ENCODE assay signal across 8 cellular contexts in the genomic region with DNA sequence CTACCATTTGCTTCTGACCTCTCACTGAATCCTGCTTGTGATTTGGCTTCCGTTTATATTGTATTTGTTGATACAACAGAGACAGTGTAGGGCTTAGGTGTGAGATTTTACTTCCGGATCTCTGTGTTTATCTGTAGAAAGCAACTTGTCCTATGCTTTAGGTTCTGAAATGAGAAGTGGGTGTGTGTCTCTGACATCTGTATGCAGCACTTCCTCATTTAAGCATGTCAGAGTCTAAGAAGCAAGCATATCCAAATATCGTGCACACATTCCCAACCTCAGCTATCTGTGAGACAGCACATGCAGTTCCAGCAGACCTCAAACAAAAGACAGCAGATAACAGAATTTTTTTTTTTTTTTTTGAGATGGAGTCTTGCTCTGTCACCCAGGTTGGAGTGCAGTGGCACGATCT. TPM values are rescaled to one million over a fixed set of nuclear protein-coding genes. Genes with fewer than 3 reads are reported as not detected.
DNase-seq lines count a peak whose midpoint lies in the region; ATAC-seq and FAIRE-seq lines count a peak whose summit lies in the region.
"Had no signal": no experiment of that assay in that cellular context is flagged by ENCODE, and none has a peak within 500 bp of the region (broad histone marks: within the 10 kb centered on the region; RNA-seq: fewer than 3 reads in every experiment).

No MANE protein-coding gene starts in this region.

- ATAC-seq in HG02981 (IDR thresholded peaks at IDR 0.05; ENCODE audit: unreplicated experiment) (peak; percentile 97), left lobe of liver (peak; percentile 54)
- ATAC-seq: Panc1 had no signal

- FAIRE-seq in GM19239 (lab: Jason Lieb, UNC) = peak; percentile 93

- DNase-seq in GM19239 (ENCODE audit: insufficient read length, low spot score) = peak; percentile 23
- DNase-seq in SKM-1 (lab: John Stamatoyannopoulos, UW; ENCODE audit: unreplicated experiment) = peak; percentile 13
- DNase-seq in left lobe of liver (ENCODE audit: low spot score) = no peak
- DNase-seq in stimulated activated CD4-positive, alpha-beta T cell treated with anti-CD3 and anti-CD28 coated beads, Interleukin-2, amount 100 ng/mL, for 48 hours = no peak
- DNase-seq in mesenteric fat pad (ENCODE audit: low spot score) = no peak
- DNase-seq in NCI-H2081 (lab: John Stamatoyannopoulos, UW) = no peak

RNA-seq across cellular contexts. Expression of a gene that starts 16.3 kb away (rescaled TPM):
- total RNA-seq in left lobe of liver = 35.5 TPM
- total RNA-seq in mesenteric fat pad = 105 TPM

Comparison
In these comparisons a context has a peak if more than half of its experiments do, and no peak if none do; other contexts are left out.
1. DNase-seq: peak in GM19239 (single experiment) and SKM-1 (single experiment); none in left lobe of liver (single experiment), stimulated activated CD4-positive, alpha-beta T cell treated with anti-CD3 and anti-CD28 coated beads, Interleukin-2, amount 100 ng/mL, for 48 hours (0 of 2), mesenteric fat pad (single experiment) and NCI-H2081 (0 of 2).